Comparison of ENCODE assay signal across 1 cellular context in the genomic region with DNA sequence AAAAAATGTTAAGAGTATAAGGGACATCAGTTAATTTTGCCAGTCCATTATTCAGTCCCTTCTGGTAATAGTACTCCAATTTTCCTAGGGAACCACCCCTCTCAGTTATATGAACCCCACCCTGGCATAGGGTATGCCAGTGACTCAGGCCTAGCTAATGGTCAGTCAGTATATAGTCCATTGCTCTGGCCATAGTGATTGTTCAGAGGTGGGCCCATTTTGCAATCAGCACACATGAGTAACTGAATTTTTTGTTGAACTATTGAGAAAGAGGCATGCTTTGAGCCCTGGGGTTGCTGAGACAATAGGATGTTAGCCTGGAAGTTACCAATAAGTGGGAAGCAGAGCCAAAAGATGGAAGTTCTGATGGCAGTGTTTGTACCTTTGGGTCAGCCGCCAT.
TF ChIP-seq lines count a peak whose summit lies in the region.

No MANE protein-coding gene starts in this region.

TF ChIP-seq in HepG2, 621 proteins besides CTCF, POLR2A, EP300 and RAD21 (continued from another document and continues in another):
- no peak for TF ChIP-seq MTA1 (CRISPR knock-in tag; IDR thresholded peaks at IDR 0.05; ENCODE audit: borderline replicate concordance)
- TF ChIP-seq SIX4 (CRISPR knock-in tag; IDR thresholded peaks at IDR 0.05), result no peak
- TF ChIP-seq, protein P1, sequence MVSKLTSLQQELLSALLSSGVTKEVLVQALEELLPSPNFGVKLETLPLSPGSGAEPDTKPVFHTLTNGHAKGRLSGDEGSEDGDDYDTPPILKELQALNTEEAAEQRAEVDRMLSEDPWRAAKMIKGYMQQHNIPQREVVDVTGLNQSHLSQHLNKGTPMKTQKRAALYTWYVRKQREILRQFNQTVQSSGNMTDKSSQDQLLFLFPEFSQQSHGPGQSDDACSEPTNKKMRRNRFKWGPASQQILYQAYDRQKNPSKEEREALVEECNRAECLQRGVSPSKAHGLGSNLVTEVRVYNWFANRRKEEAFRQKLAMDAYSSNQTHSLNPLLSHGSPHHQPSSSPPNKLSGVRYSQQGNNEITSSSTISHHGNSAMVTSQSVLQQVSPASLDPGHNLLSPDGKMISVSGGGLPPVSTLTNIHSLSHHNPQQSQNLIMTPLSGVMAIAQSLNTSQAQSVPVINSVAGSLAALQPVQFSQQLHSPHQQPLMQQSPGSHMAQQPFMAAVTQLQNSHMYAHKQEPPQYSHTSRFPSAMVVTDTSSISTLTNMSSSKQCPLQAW (CRISPR knock-in tag; IDR thresholded peaks at IDR 0.05), result no peak
- TF ChIP-seq, protein P2, sequence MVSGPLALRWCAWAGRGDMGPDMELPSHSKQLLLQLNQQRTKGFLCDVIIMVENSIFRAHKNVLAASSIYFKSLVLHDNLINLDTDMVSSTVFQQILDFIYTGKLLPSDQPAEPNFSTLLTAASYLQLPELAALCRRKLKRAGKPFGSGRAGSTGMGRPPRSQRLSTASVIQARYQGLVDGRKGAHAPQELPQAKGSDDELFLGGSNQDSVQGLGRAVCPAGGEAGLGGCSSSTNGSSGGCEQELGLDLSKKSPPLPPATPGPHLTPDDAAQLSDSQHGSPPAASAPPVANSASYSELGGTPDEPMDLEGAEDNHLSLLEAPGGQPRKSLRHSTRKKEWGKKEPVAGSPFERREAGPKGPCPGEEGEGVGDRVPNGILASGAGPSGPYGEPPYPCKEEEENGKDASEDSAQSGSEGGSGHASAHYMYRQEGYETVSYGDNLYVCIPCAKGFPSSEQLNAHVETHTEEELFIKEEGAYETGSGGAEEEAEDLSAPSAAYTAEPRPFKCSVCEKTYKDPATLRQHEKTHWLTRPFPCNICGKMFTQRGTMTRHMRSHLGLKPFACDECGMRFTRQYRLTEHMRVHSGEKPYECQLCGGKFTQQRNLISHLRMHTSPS (CRISPR knock-in tag; IDR thresholded peaks at IDR 0.05; ENCODE audit: low read depth), result no peak
- peak; percentile 89 for TF ChIP-seq FOSL2 (CRISPR knock-in tag; IDR thresholded peaks at IDR 0.05)
- no peak for TF ChIP-seq ZNF546 (CRISPR knock-in tag; conservative IDR thresholded peaks at IDR 0.05)
- TF ChIP-seq MED1 (CRISPR knock-in tag; IDR thresholded peaks at IDR 0.05), result no peak
- TF ChIP-seq, protein P3, sequence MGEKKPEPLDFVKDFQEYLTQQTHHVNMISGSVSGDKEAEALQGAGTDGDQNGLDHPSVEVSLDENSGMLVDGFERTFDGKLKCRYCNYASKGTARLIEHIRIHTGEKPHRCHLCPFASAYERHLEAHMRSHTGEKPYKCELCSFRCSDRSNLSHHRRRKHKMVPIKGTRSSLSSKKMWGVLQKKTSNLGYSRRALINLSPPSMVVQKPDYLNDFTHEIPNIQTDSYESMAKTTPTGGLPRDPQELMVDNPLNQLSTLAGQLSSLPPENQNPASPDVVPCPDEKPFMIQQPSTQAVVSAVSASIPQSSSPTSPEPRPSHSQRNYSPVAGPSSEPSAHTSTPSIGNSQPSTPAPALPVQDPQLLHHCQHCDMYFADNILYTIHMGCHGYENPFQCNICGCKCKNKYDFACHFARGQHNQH (CRISPR knock-in tag; IDR thresholded peaks at IDR 0.05), result no peak
- TF ChIP-seq, protein P4, sequence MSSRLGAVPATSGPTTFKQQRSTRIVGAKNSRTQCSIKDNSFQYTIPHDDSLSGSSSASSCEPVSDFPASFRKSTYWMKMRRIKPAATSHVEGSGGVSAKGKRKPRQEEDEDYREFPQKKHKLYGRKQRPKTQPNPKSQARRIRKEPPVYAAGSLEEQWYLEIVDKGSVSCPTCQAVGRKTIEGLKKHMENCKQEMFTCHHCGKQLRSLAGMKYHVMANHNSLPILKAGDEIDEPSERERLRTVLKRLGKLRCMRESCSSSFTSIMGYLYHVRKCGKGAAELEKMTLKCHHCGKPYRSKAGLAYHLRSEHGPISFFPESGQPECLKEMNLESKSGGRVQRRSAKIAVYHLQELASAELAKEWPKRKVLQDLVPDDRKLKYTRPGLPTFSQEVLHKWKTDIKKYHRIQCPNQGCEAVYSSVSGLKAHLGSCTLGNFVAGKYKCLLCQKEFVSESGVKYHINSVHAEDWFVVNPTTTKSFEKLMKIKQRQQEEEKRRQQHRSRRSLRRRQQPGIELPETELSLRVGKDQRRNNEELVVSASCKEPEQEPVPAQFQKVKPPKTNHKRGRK (CRISPR knock-in tag; IDR thresholded peaks at IDR 0.05), result no peak
- TF ChIP-seq FOXP1 (IDR thresholded peaks at IDR 0.05), result no peak
- 0 out of 2 replicates have a peak, but pooled peaks have one; percentile 32 for TF ChIP-seq FOXP1 (CRISPR knock-in tag; IDR thresholded peaks at IDR 0.05)
- TF ChIP-seq ZEB1 (IDR thresholded peaks at IDR 0.05; ENCODE audit: insufficient replicate concordance, low read depth), result no peak
- no peak for TF ChIP-seq ZNF333 (CRISPR knock-in tag; IDR thresholded peaks at IDR 0.05; ENCODE audit: borderline replicate concordance)
- peak; percentile 42; the same call in 1 of the 2 replicates for TF ChIP-seq ZNF614 (CRISPR knock-in tag; IDR thresholded peaks at IDR 0.05; ENCODE audit: borderline replicate concordance)
- TF ChIP-seq, protein P5, sequence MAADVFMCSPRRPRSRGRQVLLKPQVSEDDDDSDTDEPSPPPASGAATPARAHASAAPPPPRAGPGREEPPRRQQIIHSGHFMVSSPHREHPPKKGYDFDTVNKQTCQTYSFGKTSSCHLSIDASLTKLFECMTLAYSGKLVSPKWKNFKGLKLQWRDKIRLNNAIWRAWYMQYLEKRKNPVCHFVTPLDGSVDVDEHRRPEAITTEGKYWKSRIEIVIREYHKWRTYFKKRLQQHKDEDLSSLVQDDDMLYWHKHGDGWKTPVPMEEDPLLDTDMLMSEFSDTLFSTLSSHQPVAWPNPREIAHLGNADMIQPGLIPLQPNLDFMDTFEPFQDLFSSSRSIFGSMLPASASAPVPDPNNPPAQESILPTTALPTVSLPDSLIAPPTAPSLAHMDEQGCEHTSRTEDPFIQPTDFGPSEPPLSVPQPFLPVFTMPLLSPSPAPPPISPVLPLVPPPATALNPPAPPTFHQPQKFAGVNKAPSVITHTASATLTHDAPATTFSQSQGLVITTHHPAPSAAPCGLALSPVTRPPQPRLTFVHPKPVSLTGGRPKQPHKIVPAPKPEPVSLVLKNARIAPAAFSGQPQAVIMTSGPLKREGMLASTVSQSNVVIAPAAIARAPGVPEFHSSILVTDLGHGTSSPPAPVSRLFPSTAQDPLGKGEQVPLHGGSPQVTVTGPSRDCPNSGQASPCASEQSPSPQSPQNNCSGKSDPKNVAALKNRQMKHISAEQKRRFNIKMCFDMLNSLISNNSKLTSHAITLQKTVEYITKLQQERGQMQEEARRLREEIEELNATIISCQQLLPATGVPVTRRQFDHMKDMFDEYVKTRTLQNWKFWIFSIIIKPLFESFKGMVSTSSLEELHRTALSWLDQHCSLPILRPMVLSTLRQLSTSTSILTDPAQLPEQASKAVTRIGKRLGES (CRISPR knock-in tag; IDR thresholded peaks at IDR 0.05; ENCODE audit: borderline replicate concordance), result no peak
- no peak for TF ChIP-seq ZSCAN12 (CRISPR knock-in tag; IDR thresholded peaks at IDR 0.05)
- TF ChIP-seq, protein P6, sequence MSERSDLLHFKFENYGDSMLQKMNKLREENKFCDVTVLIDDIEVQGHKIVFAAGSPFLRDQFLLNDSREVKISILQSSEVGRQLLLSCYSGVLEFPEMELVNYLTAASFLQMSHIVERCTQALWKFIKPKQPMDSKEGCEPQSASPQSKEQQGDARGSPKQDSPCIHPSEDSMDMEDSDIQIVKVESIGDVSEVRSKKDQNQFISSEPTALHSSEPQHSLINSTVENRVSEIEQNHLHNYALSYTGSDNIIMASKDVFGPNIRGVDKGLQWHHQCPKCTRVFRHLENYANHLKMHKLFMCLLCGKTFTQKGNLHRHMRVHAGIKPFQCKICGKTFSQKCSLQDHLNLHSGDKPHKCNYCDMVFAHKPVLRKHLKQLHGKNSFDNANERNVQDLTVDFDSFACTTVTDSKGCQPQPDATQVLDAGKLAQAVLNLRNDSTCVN (CRISPR knock-in tag; IDR thresholded peaks at IDR 0.05; ENCODE audit: borderline replicate concordance), result no peak
- TF ChIP-seq, protein P7, sequence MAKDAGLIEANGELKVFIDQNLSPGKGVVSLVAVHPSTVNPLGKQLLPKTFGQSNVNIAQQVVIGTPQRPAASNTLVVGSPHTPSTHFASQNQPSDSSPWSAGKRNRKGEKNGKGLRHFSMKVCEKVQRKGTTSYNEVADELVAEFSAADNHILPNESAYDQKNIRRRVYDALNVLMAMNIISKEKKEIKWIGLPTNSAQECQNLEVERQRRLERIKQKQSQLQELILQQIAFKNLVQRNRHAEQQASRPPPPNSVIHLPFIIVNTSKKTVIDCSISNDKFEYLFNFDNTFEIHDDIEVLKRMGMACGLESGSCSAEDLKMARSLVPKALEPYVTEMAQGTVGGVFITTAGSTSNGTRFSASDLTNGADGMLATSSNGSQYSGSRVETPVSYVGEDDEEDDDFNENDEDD (CRISPR knock-in tag; IDR thresholded peaks at IDR 0.05; ENCODE audit: borderline replicate concordance), result no peak
- TF ChIP-seq IRF2 (CRISPR knock-in tag; IDR thresholded peaks at IDR 0.05), result peak; percentile 40; the same call in 1 of the 2 replicates
- TF ChIP-seq, protein P8, sequence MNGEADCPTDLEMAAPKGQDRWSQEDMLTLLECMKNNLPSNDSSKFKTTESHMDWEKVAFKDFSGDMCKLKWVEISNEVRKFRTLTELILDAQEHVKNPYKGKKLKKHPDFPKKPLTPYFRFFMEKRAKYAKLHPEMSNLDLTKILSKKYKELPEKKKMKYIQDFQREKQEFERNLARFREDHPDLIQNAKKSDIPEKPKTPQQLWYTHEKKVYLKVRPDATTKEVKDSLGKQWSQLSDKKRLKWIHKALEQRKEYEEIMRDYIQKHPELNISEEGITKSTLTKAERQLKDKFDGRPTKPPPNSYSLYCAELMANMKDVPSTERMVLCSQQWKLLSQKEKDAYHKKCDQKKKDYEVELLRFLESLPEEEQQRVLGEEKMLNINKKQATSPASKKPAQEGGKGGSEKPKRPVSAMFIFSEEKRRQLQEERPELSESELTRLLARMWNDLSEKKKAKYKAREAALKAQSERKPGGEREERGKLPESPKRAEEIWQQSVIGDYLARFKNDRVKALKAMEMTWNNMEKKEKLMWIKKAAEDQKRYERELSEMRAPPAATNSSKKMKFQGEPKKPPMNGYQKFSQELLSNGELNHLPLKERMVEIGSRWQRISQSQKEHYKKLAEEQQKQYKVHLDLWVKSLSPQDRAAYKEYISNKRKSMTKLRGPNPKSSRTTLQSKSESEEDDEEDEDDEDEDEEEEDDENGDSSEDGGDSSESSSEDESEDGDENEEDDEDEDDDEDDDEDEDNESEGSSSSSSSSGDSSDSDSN (CRISPR knock-in tag; IDR thresholded peaks at IDR 0.05), result no peak
- peak; percentile 96 for TF ChIP-seq CEBPB (IDR thresholded peaks at IDR 0.05; ENCODE audit: borderline replicate concordance, low read depth, low read length)
- TF ChIP-seq, protein P9, sequence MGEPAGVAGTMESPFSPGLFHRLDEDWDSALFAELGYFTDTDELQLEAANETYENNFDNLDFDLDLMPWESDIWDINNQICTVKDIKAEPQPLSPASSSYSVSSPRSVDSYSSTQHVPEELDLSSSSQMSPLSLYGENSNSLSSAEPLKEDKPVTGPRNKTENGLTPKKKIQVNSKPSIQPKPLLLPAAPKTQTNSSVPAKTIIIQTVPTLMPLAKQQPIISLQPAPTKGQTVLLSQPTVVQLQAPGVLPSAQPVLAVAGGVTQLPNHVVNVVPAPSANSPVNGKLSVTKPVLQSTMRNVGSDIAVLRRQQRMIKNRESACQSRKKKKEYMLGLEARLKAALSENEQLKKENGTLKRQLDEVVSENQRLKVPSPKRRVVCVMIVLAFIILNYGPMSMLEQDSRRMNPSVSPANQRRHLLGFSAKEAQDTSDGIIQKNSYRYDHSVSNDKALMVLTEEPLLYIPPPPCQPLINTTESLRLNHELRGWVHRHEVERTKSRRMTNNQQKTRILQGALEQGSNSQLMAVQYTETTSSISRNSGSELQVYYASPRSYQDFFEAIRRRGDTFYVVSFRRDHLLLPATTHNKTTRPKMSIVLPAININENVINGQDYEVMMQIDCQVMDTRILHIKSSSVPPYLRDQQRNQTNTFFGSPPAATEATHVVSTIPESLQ (CRISPR knock-in tag; conservative IDR thresholded peaks at IDR 0.05), result no peak
- TF ChIP-seq MAZ (IDR thresholded peaks at IDR 0.05; ENCODE audit: borderline replicate concordance, low read depth, low read length), result no peak
- TF ChIP-seq MAZ (CRISPR knock-in tag; IDR thresholded peaks at IDR 0.05; ENCODE audit: low read depth), result no peak
- TF ChIP-seq PHF21A (CRISPR knock-in tag; IDR thresholded peaks at IDR 0.05), result no peak
- TF ChIP-seq ZNF3 (CRISPR knock-in tag; IDR thresholded peaks at IDR 0.05), result peak; percentile 87
- TF ChIP-seq, protein P10, sequence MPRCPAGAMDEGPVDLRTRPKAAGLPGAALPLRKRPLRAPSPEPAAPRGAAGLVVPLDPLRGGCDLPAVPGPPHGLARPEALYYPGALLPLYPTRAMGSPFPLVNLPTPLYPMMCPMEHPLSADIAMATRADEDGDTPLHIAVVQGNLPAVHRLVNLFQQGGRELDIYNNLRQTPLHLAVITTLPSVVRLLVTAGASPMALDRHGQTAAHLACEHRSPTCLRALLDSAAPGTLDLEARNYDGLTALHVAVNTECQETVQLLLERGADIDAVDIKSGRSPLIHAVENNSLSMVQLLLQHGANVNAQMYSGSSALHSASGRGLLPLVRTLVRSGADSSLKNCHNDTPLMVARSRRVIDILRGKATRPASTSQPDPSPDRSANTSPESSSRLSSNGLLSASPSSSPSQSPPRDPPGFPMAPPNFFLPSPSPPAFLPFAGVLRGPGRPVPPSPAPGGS (CRISPR knock-in tag; IDR thresholded peaks at IDR 0.05), result no peak
- 0 out of 2 replicates have a peak, but pooled peaks have one; percentile 17 for TF ChIP-seq NR2F6 (IDR thresholded peaks at IDR 0.05)
- no peak for TF ChIP-seq NR2F6 (CRISPR knock-in tag; IDR thresholded peaks at IDR 0.05)
- TF ChIP-seq ZNF431 (CRISPR knock-in tag; IDR thresholded peaks at IDR 0.05; ENCODE audit: borderline replicate concordance, low read depth), result no peak
- TF ChIP-seq NPAS2 (CRISPR knock-in tag; IDR thresholded peaks at IDR 0.05; ENCODE audit: borderline replicate concordance), result no peak
- TF ChIP-seq, protein P11, sequence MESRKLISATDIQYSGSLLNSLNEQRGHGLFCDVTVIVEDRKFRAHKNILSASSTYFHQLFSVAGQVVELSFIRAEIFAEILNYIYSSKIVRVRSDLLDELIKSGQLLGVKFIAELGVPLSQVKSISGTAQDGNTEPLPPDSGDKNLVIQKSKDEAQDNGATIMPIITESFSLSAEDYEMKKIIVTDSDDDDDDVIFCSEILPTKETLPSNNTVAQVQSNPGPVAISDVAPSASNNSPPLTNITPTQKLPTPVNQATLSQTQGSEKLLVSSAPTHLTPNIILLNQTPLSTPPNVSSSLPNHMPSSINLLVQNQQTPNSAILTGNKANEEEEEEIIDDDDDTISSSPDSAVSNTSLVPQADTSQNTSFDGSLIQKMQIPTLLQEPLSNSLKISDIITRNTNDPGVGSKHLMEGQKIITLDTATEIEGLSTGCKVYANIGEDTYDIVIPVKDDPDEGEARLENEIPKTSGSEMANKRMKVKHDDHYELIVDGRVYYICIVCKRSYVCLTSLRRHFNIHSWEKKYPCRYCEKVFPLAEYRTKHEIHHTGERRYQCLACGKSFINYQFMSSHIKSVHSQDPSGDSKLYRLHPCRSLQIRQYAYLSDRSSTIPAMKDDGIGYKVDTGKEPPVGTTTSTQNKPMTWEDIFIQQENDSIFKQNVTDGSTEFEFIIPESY (CRISPR knock-in tag; IDR thresholded peaks at IDR 0.05), result peak; percentile 44; the same call in 1 of the 2 replicates
- TF ChIP-seq ESRRA (CRISPR knock-in tag; IDR thresholded peaks at IDR 0.05; ENCODE audit: low read depth), result no peak
- TF ChIP-seq, protein P12, sequence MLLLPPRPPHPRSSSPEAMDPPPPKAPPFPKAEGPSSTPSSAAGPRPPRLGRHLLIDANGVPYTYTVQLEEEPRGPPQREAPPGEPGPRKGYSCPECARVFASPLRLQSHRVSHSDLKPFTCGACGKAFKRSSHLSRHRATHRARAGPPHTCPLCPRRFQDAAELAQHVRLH (CRISPR knock-in tag; IDR thresholded peaks at IDR 0.05; ENCODE audit: borderline replicate concordance, low read depth), result 0 out of 2 replicates have a peak, but pooled peaks have one; percentile 29
